ENCODE assay signal across 8 cellular contexts in genomic region chr19:13784731-13785452, GRCh38. TPM values are rescaled to one million over a fixed set of nuclear protein-coding genes. Genes with fewer than 3 reads are reported as not detected.
DNase-seq lines count a peak whose midpoint lies in the region; ATAC-seq, FAIRE-seq and TF ChIP-seq lines count a peak whose summit lies in the region.

No MANE protein-coding gene starts in this region.

- ATAC-seq in lower lobe of right lung (peak; percentile 84 to 87), GM19035 (IDR thresholded peaks at IDR 0.05; ENCODE audit: unreplicated experiment) (no peak)

- H3K36me3 ChIP-seq in GM06990 (ENCODE audit: control insufficient read depth, insufficient read depth, low read length), result no peaks in the 10 kb centered on the region
- H3K36me3 ChIP-seq in lower lobe of right lung, result peaks cover under 1% of the 10 kb centered on the region

- H3K4me1 Mint-ChIP-seq in activated CD4-positive, alpha-beta T cell treated with anti-CD3 and anti-CD28 coated beads, Interleukin-2, amount 10 ng/mL, durations not matched to agents 7 days and 5 days, result peaks cover 35% of the 10 kb centered on the region

- H3K9me3 ChIP-seq in lower lobe of right lung, result no peaks in the 10 kb centered on the region

- no peak overlapping the region for H3K4me3 Mint-ChIP-seq in activated CD4-positive, alpha-beta T cell treated with anti-CD3 and anti-CD28 coated beads, Interleukin-2, amount 10 ng/mL, durations not matched to agents 7 days and 5 days

- no peaks in the 10 kb centered on the region for H3K9me3 Mint-ChIP-seq in activated CD4-positive, alpha-beta T cell treated with anti-CD3 and anti-CD28 coated beads, Interleukin-2, amount 10 ng/mL, durations not matched to agents 7 days and 5 days

- H3K27me3 Mint-ChIP-seq in activated CD4-positive, alpha-beta T cell treated with anti-CD3 and anti-CD28 coated beads, Interleukin-2, amount 10 ng/mL, durations not matched to agents 7 days and 5 days, result no peaks in the 10 kb centered on the region

- FAIRE-seq in urothelium cell line (lab: Jason Lieb, UNC), result no peak

- peak overlapping the region; percentile 57 for H3K27ac Mint-ChIP-seq in activated CD4-positive, alpha-beta T cell treated with anti-CD3 and anti-CD28 coated beads, Interleukin-2, amount 10 ng/mL, durations not matched to agents 7 days and 5 days

- H3K27me3 ChIP-seq in GM06990 (replicated peaks; ENCODE audit: control insufficient read depth, insufficient read depth, low read length) (no peaks in the 10 kb centered on the region), lower lobe of right lung (ENCODE audit: low read depth) (no peaks in the 10 kb centered on the region)

- POLR2A ChIA-PET in activated CD4-positive, alpha-beta T cell treated with anti-CD3 and anti-CD28 coated beads, Interleukin-2, amount 10 ng/mL, durations not matched to agents 7 days and 5 days (lab: Charles Lee), result no interaction called here

- CTCF ChIA-PET in activated CD4-positive, alpha-beta T cell treated with anti-CD3 and anti-CD28 coated beads, Interleukin-2, amount 10 ng/mL, durations not matched to agents 7 days and 5 days (lab: Charles Lee), result interaction anchor here (0.7 to 12.9 kb wide), 10 partner anchors 10 to 102 kb away, joined by 3 to 112 read pairs (median 4); partner anchors contain the start of gene ZSWIM4

- intact Hi-C loops in lower lobe of right lung (cut with DNase I), result loop anchor here (10.0 kb wide), 1 partner anchor 80 kb away; no protein-coding TSS in a partner anchor

- DNase-seq in GM06990 (ENCODE audit: extremely low read depth, insufficient read length) (peak; percentile 48), NCI-H1694 (lab: John Stamatoyannopoulos, UW) (peak; percentile 63), dedifferentiated amniotic fluid mesenchymal stem cell (ENCODE audit: extremely low spot score) (peak; percentile 62), lower lobe of right lung (peak; percentile 89), urothelium cell line (ENCODE audit: low spot score) (no peak)
- peak; percentile 75 for DNase-seq in activated CD4-positive, alpha-beta T cell treated with anti-CD3 and anti-CD28 coated beads, Interleukin-2, amount 10 ng/mL, durations not matched to agents 7 days and 5 days
- peak; percentile 50 for DNase-seq in stimulated activated CD8-positive, alpha-beta memory T cell treated with anti-CD3 and anti-CD28 coated beads, Interleukin-12 subunit alpha, Interleukin-12 subunit beta, amount 100 ng/mL, for 4 hours (ENCODE audit: low read depth)

- H3K4me3 ChIP-seq in GM06990 (replicated peaks; ENCODE audit: low read depth, low read length) (no peak overlapping the region), lower lobe of right lung (no peak overlapping the region)

- H3K4me1 ChIP-seq in lower lobe of right lung, result peaks cover 69% of the 10 kb centered on the region

- H3K27ac ChIP-seq in lower lobe of right lung, result peak overlapping the region; percentile 34

- H3K36me3 Mint-ChIP-seq in activated CD4-positive, alpha-beta T cell treated with anti-CD3 and anti-CD28 coated beads, Interleukin-2, amount 10 ng/mL, durations not matched to agents 7 days and 5 days (ENCODE audit: low read depth), result no peaks in the 10 kb centered on the region

- peak; percentile 81 for TF ChIP-seq CTCF in GM06990 (IDR thresholded peaks at IDR 0.05; ENCODE audit: insufficient read depth, low read length, poor library complexity, severe bottlenecking)
- peak; percentile 87 for TF ChIP-seq CTCF in lower lobe of right lung (IDR thresholded peaks at IDR 0.05)

RNA-seq across cellular contexts. Expression of gene ZSWIM4, which starts 10.4 kb away (rescaled TPM):
- total RNA-seq in activated CD4-positive, alpha-beta T cell treated with anti-CD3 and anti-CD28 coated beads, Interleukin-2, amount 10 ng/mL, durations not matched to agents 7 days and 5 days, result 1 to 10 TPM; 6.0 to 6.2 TPM
- 7.4 TPM for total RNA-seq in lower lobe of right lung

RNA-seq across cellular contexts. Expression of gene C19orf53, which starts 10.6 kb away (rescaled TPM):
- 10 to 100 TPM; 91.3 to 92.5 TPM for total RNA-seq in activated CD4-positive, alpha-beta T cell treated with anti-CD3 and anti-CD28 coated beads, Interleukin-2, amount 10 ng/mL, durations not matched to agents 7 days and 5 days
- total RNA-seq in lower lobe of right lung, result 68.0 TPM

RNA-seq across cellular contexts. Expression of gene MRI1, which starts 20.6 kb away (rescaled TPM):
- 10 to 100 TPM; 46.2 to 46.6 TPM for total RNA-seq in activated CD4-positive, alpha-beta T cell treated with anti-CD3 and anti-CD28 coated beads, Interleukin-2, amount 10 ng/mL, durations not matched to agents 7 days and 5 days
- 30.4 TPM for total RNA-seq in lower lobe of right lung
